ENCODE assay signal across 8 cellular contexts in genomic region chr17:64025732-64026294, GRCh38. TPM values are rescaled to one million over a fixed set of nuclear protein-coding genes. Genes with fewer than 3 reads are reported as not detected.
DNase-seq lines count a peak whose midpoint lies in the region; ATAC-seq and TF ChIP-seq lines count a peak whose summit lies in the region.

No MANE protein-coding gene starts in this region.

- ATAC-seq in GM18498 (IDR thresholded peaks at IDR 0.05; ENCODE audit: unreplicated experiment) (peak; percentile 62), HG03432 (IDR thresholded peaks at IDR 0.05; ENCODE audit: unreplicated experiment) (peak; percentile 63), lung (ENCODE audit: insufficient read depth, low FRiP score) (peak; percentile 78), GM21717 (IDR thresholded peaks at IDR 0.05; ENCODE audit: unreplicated experiment) (no peak)
- peak; percentile 71 for ATAC-seq in activated CD4-positive, alpha-beta T cell treated with anti-CD3 and anti-CD28 coated beads for 36 hours

- 2 to 3% methylated on average over 21 of the region's 21 CpGs for WGBS in lung, 2 donors

- DNase-seq in NCI-H526 (lab: John Stamatoyannopoulos, UW) (peak; percentile 33 to 86), coronary artery (ENCODE audit: low spot score) (no peak), lung (ENCODE audit: low spot score) (peak; percentile 83)
- DNase-seq in activated CD4-positive, alpha-beta T cell treated with anti-CD3 and anti-CD28 coated beads for 36 hours = peak; percentile 95
- DNase-seq in stimulated activated CD4-positive, alpha-beta T cell treated with anti-CD3 and anti-CD28 coated beads, TNF-alpha, amount 100 ng/mL, for 48 hours (ENCODE audit: low read depth in 3 of 3) = peak; percentile 60 to 84 (median 81)

- peak overlapping the region; percentile 89 for H3K27ac Mint-ChIP-seq in activated CD4-positive, alpha-beta T cell treated with anti-CD3 and anti-CD28 coated beads for 36 hours

- peak overlapping the region; percentile 56 for H3K4me3 ChIP-seq in coronary artery
- no peak overlapping the region for H3K4me3 ChIP-seq in lung

- H3K4me3 Mint-ChIP-seq in activated CD4-positive, alpha-beta T cell treated with anti-CD3 and anti-CD28 coated beads for 36 hours = peak overlapping the region; percentile 58

- CTCF ChIA-PET in activated CD4-positive, alpha-beta T cell treated with anti-CD3 and anti-CD28 coated beads for 36 hours (lab: Charles Lee) = interaction anchor here (0.5 to 9.1 kb wide), 42 partner anchors 7 to 252 kb away, joined by 3 to 362 read pairs (median 5); partner anchors contain the start of genes CD79B, ERN1, GH1 and ICAM2

- H3K27me3 Mint-ChIP-seq in activated CD4-positive, alpha-beta T cell treated with anti-CD3 and anti-CD28 coated beads for 36 hours = no peaks in the 10 kb centered on the region

- peaks cover 62% of the 10 kb centered on the region for H3K4me1 Mint-ChIP-seq in activated CD4-positive, alpha-beta T cell treated with anti-CD3 and anti-CD28 coated beads for 36 hours

- intact Hi-C loops in activated CD4-positive, alpha-beta T cell treated with anti-CD3 and anti-CD28 coated beads for 36 hours (cut with DNase I, micrococcal nuclease) = loop anchor here (1.0 to 2.0 kb wide), 5 partner anchors 35 to 107 kb away; partner anchors contain the start of gene ERN1 (in 1 of the 2)

- H3K36me3 Mint-ChIP-seq in activated CD4-positive, alpha-beta T cell treated with anti-CD3 and anti-CD28 coated beads for 36 hours (ENCODE audit: low read depth) = no peaks in the 10 kb centered on the region

- H3K4me1 ChIP-seq in lung (ENCODE audit: control insufficient read depth in 2 of 2, insufficient read depth in 2 of 2, low read length in 2 of 2) = peaks cover 0 to 8% of the 10 kb centered on the region in 2 donors

- POLR2A ChIA-PET in activated CD4-positive, alpha-beta T cell treated with anti-CD3 and anti-CD28 coated beads for 36 hours (lab: Charles Lee) = interaction anchor here (1.0 to 2.1 kb wide), 4 partner anchors 15 to 120 kb away, joined by 3 to 12 read pairs (median 4); partner anchors contain the start of gene ERN1

- TF ChIP-seq CTCF in coronary artery (IDR thresholded peaks at IDR 0.05) = peak; percentile 81
- TF ChIP-seq CTCF in lung (IDR thresholded peaks at IDR 0.05; ENCODE audit: control extremely low read depth, extremely low read depth) = peak; percentile 91

- H3K9me3 Mint-ChIP-seq in activated CD4-positive, alpha-beta T cell treated with anti-CD3 and anti-CD28 coated beads for 36 hours (ENCODE audit: low read depth) = no peaks in the 10 kb centered on the region

- H3K27ac ChIP-seq in coronary artery = peak overlapping the region in 1 of 2 donors; percentile 52
- H3K27ac ChIP-seq in lung (ENCODE audit: low read depth in 1 of 2, low read length in 1 of 2) = peak overlapping the region in 1 of 2 donors; percentile 54

- H3K9me3 ChIP-seq in lung (ENCODE audit: control insufficient read depth in 2 of 2, insufficient read depth in 1 of 2, low read length in 1 of 2) = no peaks in the 10 kb centered on the region

- H3K36me3 ChIP-seq in lung (ENCODE audit: control insufficient read depth in 2 of 2, insufficient read depth in 2 of 2, low read length in 2 of 2) = no peaks in the 10 kb centered on the region

- H3K27me3 ChIP-seq in lung (ENCODE audit: control insufficient read depth, insufficient read depth) = no peaks in the 10 kb centered on the region

RNA-seq across cellular contexts. Expression of gene ICAM2, which starts 5.4 kb away (rescaled TPM):
- 10 to 100 TPM; 46.6 to 49.0 TPM for total RNA-seq in activated CD4-positive, alpha-beta T cell treated with anti-CD3 and anti-CD28 coated beads for 36 hours
- 10 to 100 TPM; 58.7 to 60.3 TPM for total RNA-seq in lung
- polyA plus RNA-seq in lung = 10 to 100 TPM; 64.1 to 77.7 TPM

RNA-seq across cellular contexts. Expression of gene PRR29, which starts 27.7 kb away (rescaled TPM):
- total RNA-seq in activated CD4-positive, alpha-beta T cell treated with anti-CD3 and anti-CD28 coated beads for 36 hours = 1 to 10 TPM; 1.0 to 1.5 TPM
- 10 to 100 TPM in 1 of 2 donors, 1 to 10 TPM in 1; 8.8 to 36.8 TPM for total RNA-seq in lung
- polyA plus RNA-seq in lung = 1 to 10 TPM; 8.0 to 9.3 TPM

RNA-seq across cellular contexts. Expression of gene SCN4A, which starts 53.1 kb away (rescaled TPM):
- total RNA-seq in activated CD4-positive, alpha-beta T cell treated with anti-CD3 and anti-CD28 coated beads for 36 hours = under 1 TPM; 0.21 to 0.50 TPM
- under 1 TPM; 0.31 to 0.49 TPM for total RNA-seq in lung
- polyA plus RNA-seq in lung = under 1 TPM; 0.11 to 0.12 TPM
